Comparison of ENCODE assay signal across 38 cellular contexts in the genomic region with DNA sequence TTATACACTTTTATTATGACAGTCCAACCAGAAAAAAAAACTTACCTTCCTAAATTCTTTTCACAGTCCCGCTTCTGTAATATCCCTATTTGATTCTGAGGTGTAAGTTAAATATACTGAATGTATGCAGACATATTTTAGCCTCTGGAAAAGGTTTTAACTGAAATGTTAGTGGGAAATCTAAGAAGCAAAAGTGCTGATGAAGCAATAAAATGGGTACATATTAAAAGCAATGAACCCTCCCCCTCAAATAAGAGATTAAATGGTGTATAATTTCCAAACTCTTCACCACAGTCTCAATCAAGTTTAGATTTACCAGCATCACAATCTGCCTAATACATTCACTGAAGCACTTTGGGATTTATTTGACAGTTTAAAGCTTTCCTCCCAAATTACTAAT.
"Had no signal": no experiment of that assay in that cellular context is flagged by ENCODE, and none has a peak within 500 bp of the region (broad histone marks: within the 10 kb centered on the region; RNA-seq: fewer than 3 reads in every experiment).

No MANE protein-coding gene starts in this region.

- H3K4me3 ChIP-seq: ascending aorta, cardiac muscle cell had no signal

- H3K4me1 ChIP-seq: ascending aorta had no signal

- H3K27ac Mint-ChIP-seq: activated B cell treated with CpG ODN at 0.5 μM for 24 hours; activated CD4-positive, alpha-beta memory T cell treated with anti-CD3 and anti-CD28 coated beads for 36 hours; activated CD4-positive, alpha-beta T cell treated with anti-CD3 and anti-CD28 coated beads, Interleukin-2, amount 10 ng/mL, durations not matched to agents 24 days and 14 days; activated CD8-positive, alpha-beta T cell treated with anti-CD3 and anti-CD28 coated beads for 36 hours; activated naive CD4-positive, alpha-beta T cell treated with anti-CD3 and anti-CD28 coated beads, Interleukin-2, amount 10 ng/mL, durations not matched to agents 7 days and 5 days; activated naive CD4-positive, alpha-beta T cell treated with anti-CD3 and anti-CD28 coated beads, Interleukin-2, amount 50 U/mL, for 24 hours; activated naive CD8-positive, alpha-beta T cell; activated naive CD8-positive, alpha-beta T cell treated with anti-CD3 and anti-CD28 coated beads, Interleukin-2, amount 10 ng/mL, durations not matched to agents 7 days and 5 days; activated naive CD8-positive, alpha-beta T cell treated with anti-CD3 and anti-CD28 coated beads, Interleukin-2, amount 50 U/mL, for 24 hours; activated T-cell treated with anti-CD3 and anti-CD28 coated beads, Interleukin-2, amount 50 U/mL, for 72 hours; activated T-helper 1 cell treated with anti-CD3 and anti-CD28 coated beads, Interleukin-12 subunit alpha, Interleukin-12 subunit beta, Interleukin-2, Interleukin-4 antibody, amounts not matched to agents 30 ng/mL and 10 ng/mL and 1 ng/mL, durations not matched to agents 14 hours and 24 hours and 36 hours; activated T-helper 17 cell treated with anti-CD3 and anti-CD28 coated beads, Interleukin-2, amount 50 U/mL, for 72 hours; T-helper 1 cell treated with Interleukin-12 subunit alpha and Interleukin-12 subunit beta and Interleukin-4 antibody, amounts not matched to agents 30 μg/mL and 1 μg/mL, for 36 hours; T-helper 2 cell treated with Interferon-gamma antibody and Interleukin-4, amounts not matched to agents 5 μg/mL and 100 μg/mL, for 36 hours had no signal

- ATAC-seq: activated CD8-positive, alpha-beta T cell treated with anti-CD3 and anti-CD28 coated beads for 36 hours; activated naive CD8-positive, alpha-beta T cell treated with anti-CD3 and anti-CD28 coated beads, Interleukin-2, amount 50 U/mL, for 24 hours; activated T-cell treated with anti-CD3 and anti-CD28 coated beads, Interleukin-2, amount 50 U/mL, for 4 hours; activated T-cell treated with anti-CD3 and anti-CD28 coated beads, Interleukin-2, amount 50 U/mL, for 72 hours; activated T-helper 17 cell treated with anti-CD3 and anti-CD28 coated beads, Interleukin-2, amount 50 U/mL, for 72 hours had no signal

- FAIRE-seq: bronchial epithelial cell, TTC549 had no signal

- H3K9me3 Mint-ChIP-seq: activated B cell treated with CpG ODN at 0.5 μM for 24 hours; activated CD4-positive, alpha-beta memory T cell treated with anti-CD3 and anti-CD28 coated beads for 36 hours; activated CD4-positive, alpha-beta T cell treated with anti-CD3 and anti-CD28 coated beads, Interleukin-2, amount 10 ng/mL, durations not matched to agents 24 days and 14 days; activated CD8-positive, alpha-beta T cell treated with anti-CD3 and anti-CD28 coated beads for 36 hours; activated naive CD4-positive, alpha-beta T cell treated with anti-CD3 and anti-CD28 coated beads, Interleukin-2, amount 10 ng/mL, durations not matched to agents 7 days and 5 days; activated naive CD4-positive, alpha-beta T cell treated with anti-CD3 and anti-CD28 coated beads, Interleukin-2, amount 50 U/mL, for 24 hours; activated naive CD8-positive, alpha-beta T cell treated with anti-CD3 and anti-CD28 coated beads, Interleukin-2, amount 10 ng/mL, durations not matched to agents 7 days and 5 days; activated naive CD8-positive, alpha-beta T cell treated with anti-CD3 and anti-CD28 coated beads, Interleukin-2, amount 50 U/mL, for 24 hours; activated T-cell treated with anti-CD3 and anti-CD28 coated beads, Interleukin-2, amount 50 U/mL, for 4 hours; activated T-helper 1 cell treated with anti-CD3 and anti-CD28 coated beads, Interleukin-12 subunit alpha, Interleukin-12 subunit beta, Interleukin-2, Interleukin-4 antibody, amounts not matched to agents 30 ng/mL and 10 ng/mL and 1 ng/mL, durations not matched to agents 14 hours and 24 hours and 36 hours; activated T-helper 17 cell treated with anti-CD3 and anti-CD28 coated beads, Interleukin-2, amount 50 U/mL, for 72 hours; brain; central memory CD8-positive, alpha-beta T cell; T-helper 1 cell treated with Interleukin-12 subunit alpha and Interleukin-12 subunit beta and Interleukin-4 antibody, amounts not matched to agents 30 μg/mL and 1 μg/mL, for 36 hours had no signal

- H3K36me3 Mint-ChIP-seq: activated CD4-positive, alpha-beta memory T cell treated with anti-CD3 and anti-CD28 coated beads for 36 hours; activated naive CD4-positive, alpha-beta T cell treated with anti-CD3 and anti-CD28 coated beads, Interleukin-2, amount 10 ng/mL, durations not matched to agents 7 days and 5 days; activated naive CD4-positive, alpha-beta T cell treated with anti-CD3 and anti-CD28 coated beads, Interleukin-2, amount 50 U/mL, for 24 hours; activated naive CD8-positive, alpha-beta T cell; activated naive CD8-positive, alpha-beta T cell treated with anti-CD3 and anti-CD28 coated beads, Interleukin-2, amount 10 ng/mL, durations not matched to agents 7 days and 5 days; brain had no signal

- H3K9me3 ChIP-seq: ascending aorta had no signal

- H3K27ac ChIP-seq: ascending aorta, cardiac muscle cell, VCaP had no signal

- H3K27me3 ChIP-seq: ascending aorta, cardiac muscle cell had no signal

- H3K36me3 ChIP-seq: ascending aorta, cardiac muscle cell had no signal

- H3K4me1 Mint-ChIP-seq: activated B cell treated with CpG ODN at 0.5 μM for 24 hours; activated CD4-positive, alpha-beta T cell treated with anti-CD3 and anti-CD28 coated beads, Interleukin-2, amount 10 ng/mL, durations not matched to agents 24 days and 14 days; activated naive CD4-positive, alpha-beta T cell treated with anti-CD3 and anti-CD28 coated beads, Interleukin-2, amount 10 ng/mL, durations not matched to agents 7 days and 5 days; activated naive CD4-positive, alpha-beta T cell treated with anti-CD3 and anti-CD28 coated beads, Interleukin-2, amount 50 U/mL, for 24 hours; activated naive CD8-positive, alpha-beta T cell treated with anti-CD3 and anti-CD28 coated beads, Interleukin-2, amount 10 ng/mL, durations not matched to agents 7 days and 5 days; activated naive CD8-positive, alpha-beta T cell treated with anti-CD3 and anti-CD28 coated beads, Interleukin-2, amount 50 U/mL, for 24 hours; activated T-helper 17 cell treated with anti-CD3 and anti-CD28 coated beads, Interleukin-2, amount 50 U/mL, for 72 hours; central memory CD8-positive, alpha-beta T cell had no signal

- H3K27me3 Mint-ChIP-seq: activated B cell treated with CpG ODN at 0.5 μM for 24 hours; activated CD4-positive, alpha-beta memory T cell treated with anti-CD3 and anti-CD28 coated beads for 36 hours; activated CD4-positive, alpha-beta T cell treated with anti-CD3 and anti-CD28 coated beads, Interleukin-2, amount 10 ng/mL, durations not matched to agents 24 days and 14 days; activated CD8-positive, alpha-beta T cell treated with anti-CD3 and anti-CD28 coated beads for 36 hours; activated naive CD4-positive, alpha-beta T cell treated with anti-CD3 and anti-CD28 coated beads, Interleukin-2, amount 10 ng/mL, durations not matched to agents 7 days and 5 days; activated naive CD4-positive, alpha-beta T cell treated with anti-CD3 and anti-CD28 coated beads, Interleukin-2, amount 50 U/mL, for 24 hours; activated naive CD8-positive, alpha-beta T cell; activated naive CD8-positive, alpha-beta T cell treated with anti-CD3 and anti-CD28 coated beads, Interleukin-2, amount 10 ng/mL, durations not matched to agents 7 days and 5 days; activated naive CD8-positive, alpha-beta T cell treated with anti-CD3 and anti-CD28 coated beads, Interleukin-2, amount 50 U/mL, for 24 hours; activated T-helper 17 cell treated with anti-CD3 and anti-CD28 coated beads, Interleukin-2, amount 50 U/mL, for 72 hours; brain; central memory CD8-positive, alpha-beta T cell had no signal

- DNase-seq: activated B cell treated with CpG ODN at 0.5 μM for 24 hours; activated CD4-positive, alpha-beta memory T cell treated with anti-CD3 and anti-CD28 coated beads for 36 hours; activated CD4-positive, alpha-beta T cell treated with anti-CD3 and anti-CD28 coated beads for 4 hours; activated CD4-positive, alpha-beta T cell treated with anti-CD3 and anti-CD28 coated beads, Interleukin-2, amount 10 ng/mL, durations not matched to agents 24 days and 14 days; activated CD4-positive, alpha-beta T cell treated with anti-CD3 and anti-CD28 coated beads, Interleukin-2, amount 50 U/mL, for 1 hour; activated CD4-positive, alpha-beta T cell treated with anti-CD3 and anti-CD28 coated beads, Interleukin-2, amount 50 U/mL, for 4 hours; activated CD4-positive, CD25-positive, alpha-beta regulatory T cell treated with anti-CD3 and anti-CD28 coated beads, Interleukin-2, amount 50 U/mL, for 72 hours; activated CD8-positive, alpha-beta memory T cell treated with anti-CD3 and anti-CD28 coated beads, Interleukin-2, amount 50 U/mL, for 4 hours; activated CD8-positive, alpha-beta T cell treated with anti-CD3 and anti-CD28 coated beads for 36 hours; activated effector memory CD4-positive, alpha-beta T cell treated with anti-CD3 and anti-CD28 coated beads, Interleukin-2, amount 50 U/mL, for 16 hours; activated gamma-delta T cell treated with Interleukin-2 at 50 U/mL for 16 hours; activated naive CD4-positive, alpha-beta T cell; activated naive CD4-positive, alpha-beta T cell treated with anti-CD3 and anti-CD28 coated beads, Interleukin-2, amount 10 ng/mL, durations not matched to agents 7 days and 5 days; activated naive CD8-positive, alpha-beta T cell treated with anti-CD3 and anti-CD28 coated beads, Interleukin-2, amount 10 ng/mL, durations not matched to agents 7 days and 5 days; activated naive CD8-positive, alpha-beta T cell treated with anti-CD3 and anti-CD28 coated beads, Interleukin-2, amount 50 U/mL, for 24 hours; activated T-cell treated with anti-CD3 and anti-CD28 coated beads for 4 hours; activated T-cell treated with anti-CD3 and anti-CD28 coated beads, Interleukin-2, amount 50 U/mL, for 1 hour; activated T-cell treated with anti-CD3 and anti-CD28 coated beads, Interleukin-2, amount 50 U/mL, for 4 hours; activated T-cell treated with anti-CD3 and anti-CD28 coated beads, Interleukin-2, amount 50 U/mL, for 72 hours; amygdala; anterior cingulate cortex; caudate nucleus; cerebellar nuclear complex; T-helper 2 cell; T-helper 9 cell had no signal

- H3K4me3 Mint-ChIP-seq: activated B cell treated with CpG ODN at 0.5 μM for 24 hours; activated CD4-positive, alpha-beta memory T cell treated with anti-CD3 and anti-CD28 coated beads for 36 hours; activated CD4-positive, alpha-beta T cell treated with anti-CD3 and anti-CD28 coated beads, Interleukin-2, amount 10 ng/mL, durations not matched to agents 24 days and 14 days; activated CD8-positive, alpha-beta T cell treated with anti-CD3 and anti-CD28 coated beads for 36 hours; activated naive CD4-positive, alpha-beta T cell treated with anti-CD3 and anti-CD28 coated beads, Interleukin-2, amount 10 ng/mL, durations not matched to agents 7 days and 5 days; activated naive CD4-positive, alpha-beta T cell treated with anti-CD3 and anti-CD28 coated beads, Interleukin-2, amount 50 U/mL, for 24 hours; activated naive CD8-positive, alpha-beta T cell; activated naive CD8-positive, alpha-beta T cell treated with anti-CD3 and anti-CD28 coated beads, Interleukin-2, amount 10 ng/mL, durations not matched to agents 7 days and 5 days; activated naive CD8-positive, alpha-beta T cell treated with anti-CD3 and anti-CD28 coated beads, Interleukin-2, amount 50 U/mL, for 24 hours; activated T-cell treated with anti-CD3 and anti-CD28 coated beads, Interleukin-2, amount 50 U/mL, for 4 hours; activated T-cell treated with anti-CD3 and anti-CD28 coated beads, Interleukin-2, amount 50 U/mL, for 72 hours; activated T-helper 1 cell treated with anti-CD3 and anti-CD28 coated beads, Interleukin-12 subunit alpha, Interleukin-12 subunit beta, Interleukin-2, Interleukin-4 antibody, amounts not matched to agents 30 ng/mL and 10 ng/mL and 1 ng/mL, durations not matched to agents 14 hours and 24 hours and 36 hours; activated T-helper 17 cell treated with anti-CD3 and anti-CD28 coated beads, Interleukin-2, amount 50 U/mL, for 72 hours; brain; central memory CD8-positive, alpha-beta T cell; T-helper 1 cell treated with Interleukin-12 subunit alpha and Interleukin-12 subunit beta and Interleukin-4 antibody, amounts not matched to agents 30 μg/mL and 1 μg/mL, for 36 hours; T-helper 2 cell treated with Interferon-gamma antibody and Interleukin-4, amounts not matched to agents 5 μg/mL and 100 μg/mL, for 36 hours had no signal
